8 cellular contexts compared by ENCODE assay signal in genomic region chr10:128178319-128178937, GRCh38. TPM values are rescaled to one million over a fixed set of nuclear protein-coding genes. Genes with fewer than 3 reads are reported as not detected.
A peak's percentile ranks its signal among the peaks of the same experiment; 100 is the strongest.
DNase-seq lines count a peak whose midpoint lies in the region; ATAC-seq and TF ChIP-seq lines count a peak whose summit lies in the region.

No MANE protein-coding gene starts in this region.

- no peaks in the 10 kb centered on the region for H4K20me1 ChIP-seq in MM.1S (ENCODE audit: insufficient read depth, low read length)

- TF ChIP-seq CTCF in AG09319 (IDR thresholded peaks at IDR 0.05; ENCODE audit: low read depth, low read length) (peak; percentile 35), MM.1S (IDR thresholded peaks at IDR 0.05; ENCODE audit: low read length) (peak; percentile 61)

- H3K27me3 ChIP-seq in MM.1S (replicated peaks; ENCODE audit: insufficient read depth, low read length) = no peaks in the 10 kb centered on the region

- DNase-seq in AG09319 (ENCODE audit: extremely low read depth, low read depth) = no peak
- peak; percentile 16 for DNase-seq in GM19240 (ENCODE audit: insufficient read length, low spot score)
- peak; percentile 66 for DNase-seq in MM.1S
- DNase-seq in activated CD8-positive, alpha-beta T cell treated with anti-CD3 and anti-CD28 coated beads, Interleukin-2, amount 10 ng/mL, durations not matched to agents 7 days and 5 days = peak; percentile 76
- DNase-seq in glomerular visceral epithelial cell (ENCODE audit: extremely low spot score) = peak; percentile 32
- DNase-seq in stimulated activated CD8-positive, alpha-beta memory T cell treated with anti-CD3 and anti-CD28 coated beads, Interleukin-7, amount 100 ng/mL, for 1 hour (ENCODE audit: low read depth in 2 of 2) = peak; percentile 14 to 29
- no peak for DNase-seq in foreskin melanocyte
- no peak for DNase-seq in COR-L47 (lab: John Stamatoyannopoulos, UW)

- no peak overlapping the region for H3K4me3 Mint-ChIP-seq in activated CD8-positive, alpha-beta T cell treated with anti-CD3 and anti-CD28 coated beads, Interleukin-2, amount 10 ng/mL, durations not matched to agents 7 days and 5 days

- H3K36me3 ChIP-seq in MM.1S (replicated peaks; ENCODE audit: insufficient read depth, low read length) = no peaks in the 10 kb centered on the region

- H3K27me3 Mint-ChIP-seq in activated CD8-positive, alpha-beta T cell treated with anti-CD3 and anti-CD28 coated beads, Interleukin-2, amount 10 ng/mL, durations not matched to agents 7 days and 5 days (ENCODE audit: low read depth) = peaks cover 4% of the 10 kb centered on the region

- no peaks in the 10 kb centered on the region for H3K9me3 ChIP-seq in MM.1S (replicated peaks; ENCODE audit: insufficient read depth, low read length)

- POLR2A ChIA-PET in activated CD8-positive, alpha-beta T cell treated with anti-CD3 and anti-CD28 coated beads, Interleukin-2, amount 10 ng/mL, durations not matched to agents 7 days and 5 days (lab: Charles Lee) = interaction anchor here (0.6 to 1.1 kb wide), 7 partner anchors 9 to 131 kb away, joined by 3 read pairs; partner anchors contain the start of gene MKI67

- no peaks in the 10 kb centered on the region for H3K79me2 ChIP-seq in MM.1S (ENCODE audit: low read length)

- H3F3A ChIP-seq in MM.1S (ENCODE audit: insufficient read depth, low read length) = no peaks in the 10 kb centered on the region

- H3K27ac Mint-ChIP-seq in activated CD8-positive, alpha-beta T cell treated with anti-CD3 and anti-CD28 coated beads, Interleukin-2, amount 10 ng/mL, durations not matched to agents 7 days and 5 days = no peak overlapping the region

- peaks cover 19% of the 10 kb centered on the region for H3K9me3 Mint-ChIP-seq in activated CD8-positive, alpha-beta T cell treated with anti-CD3 and anti-CD28 coated beads, Interleukin-2, amount 10 ng/mL, durations not matched to agents 7 days and 5 days (ENCODE audit: insufficient read depth)

- no peak overlapping the region for H3K9ac ChIP-seq in MM.1S (ENCODE audit: low read length)

- H3K4me2 ChIP-seq in MM.1S (ENCODE audit: low read depth, low read length) = no peak overlapping the region

- H3K36me3 Mint-ChIP-seq in activated CD8-positive, alpha-beta T cell treated with anti-CD3 and anti-CD28 coated beads, Interleukin-2, amount 10 ng/mL, durations not matched to agents 7 days and 5 days (ENCODE audit: low read depth) = peaks cover 14% of the 10 kb centered on the region

- CTCF ChIA-PET in activated CD8-positive, alpha-beta T cell treated with anti-CD3 and anti-CD28 coated beads, Interleukin-2, amount 10 ng/mL, durations not matched to agents 7 days and 5 days (lab: Charles Lee) = interaction anchor here (0.8 to 5.3 kb wide), 27 partner anchors 9 to 681 kb away, joined by 3 to 137 read pairs (median 5); no protein-coding TSS in a partner anchor

- H3K9me2 ChIP-seq in MM.1S (replicated peaks; ENCODE audit: insufficient read depth, low read length) = no peaks in the 10 kb centered on the region

- H3K27ac ChIP-seq in MM.1S (ENCODE audit: low read length) = no peak overlapping the region

- H3K4me3 ChIP-seq in MM.1S (ENCODE audit: low read length) = no peak overlapping the region

- no peak overlapping the region for H2AFZ ChIP-seq in MM.1S (ENCODE audit: low read length)

- peaks cover 34% of the 10 kb centered on the region for H3K4me1 Mint-ChIP-seq in activated CD8-positive, alpha-beta T cell treated with anti-CD3 and anti-CD28 coated beads, Interleukin-2, amount 10 ng/mL, durations not matched to agents 7 days and 5 days (ENCODE audit: low read depth)

- ATAC-seq in activated CD8-positive, alpha-beta T cell treated with anti-CD3 and anti-CD28 coated beads, Interleukin-2, amount 10 ng/mL, durations not matched to agents 7 days and 5 days = peak; percentile 67

- H3K4me1 ChIP-seq in MM.1S (ENCODE audit: low read length) = peaks cover 6% of the 10 kb centered on the region; the same call in 1 of the 2 replicates

RNA-seq across cellular contexts. Expression of gene MKI67, which starts 52.2 kb away (rescaled TPM):
- total RNA-seq in activated CD8-positive, alpha-beta T cell treated with anti-CD3 and anti-CD28 coated beads, Interleukin-2, amount 10 ng/mL, durations not matched to agents 7 days and 5 days = 100 to 1,000 TPM; 356 to 368 TPM

Comparison
In these comparisons a context has a peak if more than half of its experiments do, and no peak if none do; other contexts are left out.
1. DNase-seq: peak in GM19240 (single experiment), MM.1S (single experiment), activated CD8-positive, alpha-beta T cell treated with anti-CD3 and anti-CD28 coated beads, Interleukin-2, amount 10 ng/mL, durations not matched to agents 7 days and 5 days (single experiment), glomerular visceral epithelial cell (single experiment) and stimulated activated CD8-positive, alpha-beta memory T cell treated with anti-CD3 and anti-CD28 coated beads, Interleukin-7, amount 100 ng/mL, for 1 hour (2 of 2); none in AG09319 (single experiment), foreskin melanocyte (single experiment) and COR-L47 (single experiment).